In genomic region chr7:77796960-77797359, GRCh38 we compare ENCODE assay signal across 9 cellular contexts. TPM values are rescaled to one million over a fixed set of nuclear protein-coding genes. Genes with fewer than 3 reads are reported as not detected.
DNase-seq lines count a peak whose midpoint lies in the region; ATAC-seq, FAIRE-seq and TF ChIP-seq lines count a peak whose summit lies in the region.
"Had no signal": no experiment of that assay in that cellular context is flagged by ENCODE, and none has a peak within 500 bp of the region (broad histone marks: within the 10 kb centered on the region; RNA-seq: fewer than 3 reads in every experiment).

No MANE protein-coding gene starts in this region.

- no peak for TF ChIP-seq CTCF in HepG2 (CRISPR knock-in tag; IDR thresholded peaks at IDR 0.05)
- TF ChIP-seq CTCF in tibial artery (IDR thresholded peaks at IDR 0.05), result no peak

- POLR2A ChIA-PET in HepG2 (lab: Yijun Ruan, JAX), result no interaction called here

- H4K20me1 ChIP-seq in HepG2 (ENCODE audit: insufficient read depth, low read length), result no peaks in the 10 kb centered on the region; the same call in 1 of the 2 replicates

- H3K4me3 ChIP-seq in HepG2 (replicated peaks in 1 of 3; ENCODE audit: insufficient read depth in 1 of 3, low read depth in 2 of 3, low read length in 3 of 3) (peak overlapping the region; percentile 78 to 98 (median 90)), tibial artery (peak overlapping the region; percentile 89 to 97)

- CTCF ChIA-PET in HepG2 (lab: Yijun Ruan, JAX; ENCODE audit: low intra/inter-chr PET ratio, low total read pairs), result no interaction called here

- no peak overlapping the region for H2AFZ ChIP-seq in HepG2 (ENCODE audit: low read length)

- no peak for FAIRE-seq in HepG2 (lab: Jason Lieb, UNC)
- FAIRE-seq: G401.6 had no signal

- no TSS peak for BruUV-seq in HepG2 (replicated peaks; lab: Mats Ljungman, UMichigan)

- DNase-seq in activated T-cell treated with anti-CD3 and anti-CD28 coated beads, Interleukin-2, amount 50 U/mL, for 4 hours, result no peak
- DNase-seq in activated T-cell treated with anti-CD3 and anti-CD28 coated beads for 4 hours, result no peak
- DNase-seq in HepG2 (ENCODE audit: low spot score), result no peak
- no peak for DNase-seq in tibial artery
- DNase-seq in SHP77 treated with DMSO at 0.1 percent for 48 hours (lab: John Stamatoyannopoulos, UW), result no peak
- DNase-seq in effector CD4-positive, alpha-beta T cell, result no peak

- TF ChIP-seq RAD21 in HepG2 (CRISPR knock-in tag; IDR thresholded peaks at IDR 0.05), result no peak

- peak overlapping the region; percentile 88 for H3K9ac ChIP-seq in HepG2 (ENCODE audit: insufficient read depth, low read depth, low read length)

- no peaks in the 10 kb centered on the region; a peak in 1 of 5 replicates for H3K27me3 ChIP-seq in HepG2 (ENCODE audit: control insufficient read depth in 1 of 2, insufficient read depth in 2 of 2, low read length in 2 of 2)
- no peaks in the 10 kb centered on the region for H3K27me3 ChIP-seq in tibial artery

- H3K27ac Mint-ChIP-seq in activated naive CD8-positive, alpha-beta T cell, result peak overlapping the region; percentile 85

- no peak for ATAC-seq in activated T-cell treated with anti-CD3 and anti-CD28 coated beads, Interleukin-2, amount 50 U/mL, for 4 hours
- no peak for ATAC-seq in HepG2
- no peak for ATAC-seq in GM18502 (IDR thresholded peaks at IDR 0.05; ENCODE audit: poor library complexity, unreplicated experiment)

- no peaks in the 10 kb centered on the region for H3K9me3 Mint-ChIP-seq in activated T-cell treated with anti-CD3 and anti-CD28 coated beads, Interleukin-2, amount 50 U/mL, for 4 hours
- no peaks in the 10 kb centered on the region for H3K9me3 Mint-ChIP-seq in activated naive CD8-positive, alpha-beta T cell (ENCODE audit: low read depth)

- intact Hi-C loops in HepG2 (cut with micrococcal nuclease; ENCODE audit: unreplicated experiment) (no loop called here), tibial artery (cut with DNase I; ENCODE audit: low total_unique reads) (no loop called here)

- TF ChIP-seq EP300 in HepG2 (IDR thresholded peaks at IDR 0.05; ENCODE audit: low read depth in 2 of 2, low read length in 2 of 2) (no peak), HepG2 (CRISPR knock-in tag; IDR thresholded peaks at IDR 0.05; ENCODE audit: borderline replicate concordance) (no peak)

- H3K4me2 ChIP-seq in HepG2 (ENCODE audit: low read depth, low read length), result peak overlapping the region; percentile 89

- H3K4me1 ChIP-seq in HepG2 (ENCODE audit: insufficient read depth, low read length), result peaks cover 28% of the 10 kb centered on the region
- H3K4me1 ChIP-seq in tibial artery, result peaks cover 0 to 34% (median 21%) of the 10 kb centered on the region in 4 donors

- H3K27ac ChIP-seq in HepG2 (ENCODE audit: extremely low read length, insufficient read depth, low read length) (no peak overlapping the region), tibial artery (peak overlapping the region in 1 of 2 donors; percentile 88)

- peaks cover 6% of the 10 kb centered on the region for H3K36me3 Mint-ChIP-seq in activated T-cell treated with anti-CD3 and anti-CD28 coated beads, Interleukin-2, amount 50 U/mL, for 4 hours (ENCODE audit: insufficient read depth)
- H3K36me3 Mint-ChIP-seq in activated naive CD8-positive, alpha-beta T cell, result peaks cover 7% of the 10 kb centered on the region

- H3K36me3 ChIP-seq in HepG2 (replicated peaks in 1 of 2; ENCODE audit: control insufficient read depth in 1 of 2, insufficient read depth in 2 of 2, low read length in 2 of 2) (peaks cover 0 to 6% of the 10 kb centered on the region in 2 experiments; a peak in 3 of 5 replicates), tibial artery (peaks cover 0 to 4% (median 0%) of the 10 kb centered on the region in 3 donors)

- in situ Hi-C loops in HepG2 (cut with HindIII; ENCODE audit: extremely low pct_ligation_motif_present, low pct_unique_long_range_greater_than_20kb), result no loop called here

- 41% methylated on average over 5 of the region's 5 CpGs for WGBS in HepG2 (ENCODE audit: low lambda C conversion rate)

- no peaks in the 10 kb centered on the region for H3K27me3 Mint-ChIP-seq in activated T-cell treated with anti-CD3 and anti-CD28 coated beads, Interleukin-2, amount 50 U/mL, for 4 hours (ENCODE audit: low read depth)
- no peaks in the 10 kb centered on the region for H3K27me3 Mint-ChIP-seq in activated naive CD8-positive, alpha-beta T cell

- H3K4me3 Mint-ChIP-seq in activated T-cell treated with anti-CD3 and anti-CD28 coated beads, Interleukin-2, amount 50 U/mL, for 4 hours, result peak overlapping the region; percentile 98
- H3K4me3 Mint-ChIP-seq in activated naive CD8-positive, alpha-beta T cell, result peak overlapping the region; percentile 96

- H3K9me3 ChIP-seq in HepG2 (ENCODE audit: low read length) (no peaks in the 10 kb centered on the region), tibial artery (no peaks in the 10 kb centered on the region)

- TF ChIP-seq POLR2A in HepG2 (IDR thresholded peaks at IDR 0.05; ENCODE audit: insufficient read depth in 1 of 2, low read depth in 2 of 2, low read length in 2 of 2), result 0 out of 4 replicates have a peak, but pooled peaks of 1 of the 2 experiments have one; percentile 9

- peaks cover 57% of the 10 kb centered on the region for H3K4me1 Mint-ChIP-seq in activated T-cell treated with anti-CD3 and anti-CD28 coated beads, Interleukin-2, amount 50 U/mL, for 4 hours (ENCODE audit: low read depth)
- peaks cover 63% of the 10 kb centered on the region for H3K4me1 Mint-ChIP-seq in activated naive CD8-positive, alpha-beta T cell (ENCODE audit: low read depth)

- H3K79me2 ChIP-seq in HepG2 (ENCODE audit: insufficient read depth, low read length), result peaks cover 37% of the 10 kb centered on the region

RNA-seq across cellular contexts. Expression of gene TMEM60, which starts 1.3 kb away (rescaled TPM):
- 1 to 10 TPM; 5.5 to 7.8 (median 6.3) TPM for total RNA-seq in activated T-cell treated with anti-CD3 and anti-CD28 coated beads, Interleukin-2, amount 50 U/mL, for 4 hours
- 25.6 and 26.9 TPM in 2 replicates for total RNA-seq in HepG2 (2016; rRNA removed; fragmentation: Illumina TruSeq; extraction: Trizol)
- 17.9 and 19.9 TPM in 2 replicates for total RNA-seq in HepG2 (2016; cell fraction: cytosol; rRNA removed; fragmentation: Illumina TruSeq; extraction: Trizol; ENCODE audit: low read depth)
- 26.6 and 27.6 TPM in 2 replicates for total RNA-seq in HepG2 (2016; cell fraction: insoluble cytoplasmic fraction; rRNA removed; fragmentation: Illumina TruSeq; extraction: Trizol)
- 31.1 and 33.1 TPM in 2 replicates for total RNA-seq in HepG2 (2016; cell fraction: membrane; rRNA removed; fragmentation: Illumina TruSeq; extraction: Trizol)
- 15.4 and 16.4 TPM in 2 replicates for total RNA-seq in HepG2 (2016; cell fraction: nucleus; rRNA removed; fragmentation: Illumina TruSeq; extraction: Trizol)
- polyA plus RNA-seq in HepG2 (2011; rRNA removed), result 20.8 and 27.7 TPM in 2 replicates
- 12.3 and 20.7 TPM in 2 replicates for polyA plus RNA-seq in HepG2 (2011; cell fraction: cytosol; rRNA removed)
- 3.3 and 4.4 TPM in 2 replicates for polyA plus RNA-seq in HepG2 (2011; cell fraction: nucleus; rRNA removed)
- 20.8 and 25.5 TPM in 2 replicates for polyA plus RNA-seq in HepG2 (2012)
- 18.6 and 27.4 TPM in 2 replicates for polyA plus RNA-seq in HepG2 (2016; cell fraction: cytosol; fragmentation: Illumina TruSeq; extraction: Trizol; ENCODE audit: low read depth)
- 32.4 and 33.8 TPM in 2 replicates for polyA plus RNA-seq in HepG2 (2016; cell fraction: insoluble cytoplasmic fraction; fragmentation: Illumina TruSeq; extraction: Trizol; ENCODE audit: low read depth)
- 30.4 and 37.5 TPM in 2 replicates for polyA plus RNA-seq in HepG2 (2016; cell fraction: membrane; fragmentation: Illumina TruSeq; extraction: Trizol; ENCODE audit: low read depth)
- polyA plus RNA-seq in HepG2 (2016; cell fraction: nucleus; fragmentation: Illumina TruSeq; extraction: Trizol; ENCODE audit: insufficient read depth, low read depth), result 23.7 and 24.2 TPM in 2 replicates
- polyA minus RNA-seq in HepG2 (2011; rRNA and poly(A)+ RNA removed; ENCODE audit: low replicate concordance), result 6.9 and 8.6 TPM in 2 replicates
- polyA minus RNA-seq in HepG2 (2011; cell fraction: cytosol; rRNA and poly(A)+ RNA removed), result 5.4 and 6.6 TPM in 2 replicates
- 3.6 and 5.1 TPM in 2 replicates for polyA minus RNA-seq in HepG2 (2011; cell fraction: nucleus; rRNA and poly(A)+ RNA removed)

RNA-seq across cellular contexts. Expression of gene PHTF2, which starts 1.6 kb away (rescaled TPM):
- 10 to 100 TPM; 22.3 to 27.1 (median 24.8) TPM for total RNA-seq in activated T-cell treated with anti-CD3 and anti-CD28 coated beads, Interleukin-2, amount 50 U/mL, for 4 hours
- total RNA-seq in HepG2 (2016; rRNA removed; fragmentation: Illumina TruSeq; extraction: Trizol), result 9.2 and 10.2 TPM in 2 replicates
- total RNA-seq in HepG2 (2016; cell fraction: cytosol; rRNA removed; fragmentation: Illumina TruSeq; extraction: Trizol; ENCODE audit: low read depth), result 1.7 and 2.2 TPM in 2 replicates
- total RNA-seq in HepG2 (2016; cell fraction: insoluble cytoplasmic fraction; rRNA removed; fragmentation: Illumina TruSeq; extraction: Trizol), result 7.8 and 9.8 TPM in 2 replicates
- 6.1 and 6.8 TPM in 2 replicates for total RNA-seq in HepG2 (2016; cell fraction: membrane; rRNA removed; fragmentation: Illumina TruSeq; extraction: Trizol)
- 13.9 and 15.6 TPM in 2 replicates for total RNA-seq in HepG2 (2016; cell fraction: nucleus; rRNA removed; fragmentation: Illumina TruSeq; extraction: Trizol)
- 4.3 and 7.4 TPM in 2 replicates for polyA plus RNA-seq in HepG2 (2011; rRNA removed)
- 2.8 and 3.6 TPM in 2 replicates for polyA plus RNA-seq in HepG2 (2011; cell fraction: cytosol; rRNA removed)
- 2.2 and 3.6 TPM in 2 replicates for polyA plus RNA-seq in HepG2 (2011; cell fraction: nucleus; rRNA removed)
- polyA plus RNA-seq in HepG2 (2012), result 4.2 and 5.9 TPM in 2 replicates
- polyA plus RNA-seq in HepG2 (2016; cell fraction: cytosol; fragmentation: Illumina TruSeq; extraction: Trizol; ENCODE audit: low read depth), result 1.4 and 1.7 TPM in 2 replicates
- 4.1 and 4.6 TPM in 2 replicates for polyA plus RNA-seq in HepG2 (2016; cell fraction: insoluble cytoplasmic fraction; fragmentation: Illumina TruSeq; extraction: Trizol; ENCODE audit: low read depth)
- 2.7 TPM in 2 replicates for polyA plus RNA-seq in HepG2 (2016; cell fraction: membrane; fragmentation: Illumina TruSeq; extraction: Trizol; ENCODE audit: low read depth)
- 12.9 and 13.8 TPM in 2 replicates for polyA plus RNA-seq in HepG2 (2016; cell fraction: nucleus; fragmentation: Illumina TruSeq; extraction: Trizol; ENCODE audit: insufficient read depth, low read depth)
- polyA minus RNA-seq in HepG2 (2011; rRNA and poly(A)+ RNA removed; ENCODE audit: low replicate concordance), result 5.8 and 9.3 TPM in 2 replicates
- polyA minus RNA-seq in HepG2 (2011; cell fraction: cytosol; rRNA and poly(A)+ RNA removed), result 6.3 and 7.1 TPM in 2 replicates
- polyA minus RNA-seq in HepG2 (2011; cell fraction: nucleus; rRNA and poly(A)+ RNA removed), result 16.0 and 16.5 TPM in 2 replicates
